In genomic region chr15:74787251-74788041, GRCh38 we compare ENCODE assay signal across 8 cellular contexts. TPM values are rescaled to one million over a fixed set of nuclear protein-coding genes. Genes with fewer than 3 reads are reported as not detected.
DNase-seq lines count a peak whose midpoint lies in the region; ATAC-seq, FAIRE-seq and TF ChIP-seq lines count a peak whose summit lies in the region.

No MANE protein-coding gene starts in this region.

- H3K9ac ChIP-seq in HUES48 (ENCODE audit: low read depth, low read length) (no peak overlapping the region), astrocyte (ENCODE audit: low read length) (peak overlapping the region; percentile 14)

- peaks cover 95% of the 10 kb centered on the region for H3K79me2 ChIP-seq in astrocyte (ENCODE audit: insufficient read depth, low read length)

- peak overlapping the region; percentile 84 for H3K27ac Mint-ChIP-seq in astrocyte (ENCODE audit: unreplicated experiment)

- H3K4me3 ChIP-seq in HUES48 (ENCODE audit: low read depth, low read length), result no peak overlapping the region
- no peak overlapping the region for H3K4me3 ChIP-seq in astrocyte (ENCODE audit: insufficient read depth, low read depth, low read length)

- no peak for FAIRE-seq in astrocyte (lab: Jason Lieb, UNC)

- H3K36me3 ChIP-seq in HUES48 (ENCODE audit: control insufficient read depth, insufficient read depth, low read length) (no peaks in the 10 kb centered on the region), astrocyte (ENCODE audit: insufficient read depth, low read length) (no peaks in the 10 kb centered on the region)

- H3K9me3 Mint-ChIP-seq in astrocyte (ENCODE audit: unreplicated experiment), result no peaks in the 10 kb centered on the region

- peaks cover 95% of the 10 kb centered on the region for H4K20me1 ChIP-seq in astrocyte (ENCODE audit: insufficient read depth, low read length)

- no peak overlapping the region for H2AFZ ChIP-seq in astrocyte (ENCODE audit: low read depth, low read length)

- H3K27me3 ChIP-seq in HUES48 (ENCODE audit: control insufficient read depth, insufficient read depth, low read length) (no peaks in the 10 kb centered on the region), astrocyte (ENCODE audit: insufficient read depth, low read length) (no peaks in the 10 kb centered on the region)

- peak; percentile 57 for TF ChIP-seq CTCF in astrocyte (IDR thresholded peaks at IDR 0.05; ENCODE audit: insufficient read depth, low read depth, low read length)

- peaks cover 29% of the 10 kb centered on the region for H3K4me1 ChIP-seq in HUES48 (ENCODE audit: control insufficient read depth, insufficient read depth, low read length)
- peaks cover 70% of the 10 kb centered on the region for H3K4me1 ChIP-seq in astrocyte (ENCODE audit: insufficient read depth, low read length)

- peak overlapping the region; percentile 69 for H3K4me2 ChIP-seq in astrocyte (ENCODE audit: low read length)

- DNase-seq in COLO829 (ENCODE audit: low spot score) (peak; percentile 50), T-helper 9 cell (peak; percentile 86), astrocyte (ENCODE audit: low read depth) (peak; percentile 65), hypothalamus (lab: John Stamatoyannopoulos, UW) (peak in 35 of 51 donors; percentile 23 to 80 (median 57)), NCI-H187 (lab: John Stamatoyannopoulos, UW) (no peak)
- DNase-seq in stimulated activated CD4-positive, alpha-beta T cell treated with anti-CD3 and anti-CD28 coated beads, Interleukin-1b, Interleukin-23, amount 100 ng/mL, for 4 hours (ENCODE audit: low read depth in 2 of 2), result peak; percentile 73 to 80

- H3K36me3 Mint-ChIP-seq in astrocyte (ENCODE audit: low read depth, unreplicated experiment), result peaks cover 3% of the 10 kb centered on the region

- peak; percentile 29 for ATAC-seq in GM21367 (IDR thresholded peaks at IDR 0.05; ENCODE audit: unreplicated experiment)

- H3K9me3 ChIP-seq in HUES48 (ENCODE audit: control insufficient read depth, insufficient read depth, low read length) (no peaks in the 10 kb centered on the region), astrocyte (ENCODE audit: insufficient read depth, low read depth, low read length) (no peaks in the 10 kb centered on the region)

- H3K4me1 Mint-ChIP-seq in astrocyte (ENCODE audit: low read depth, unreplicated experiment), result peaks cover 41% of the 10 kb centered on the region

- H3K27me3 Mint-ChIP-seq in astrocyte (ENCODE audit: low read depth, unreplicated experiment), result no peaks in the 10 kb centered on the region

- peak overlapping the region; percentile 46 for H3K4me3 Mint-ChIP-seq in astrocyte (ENCODE audit: unreplicated experiment)

- peak overlapping the region; percentile 6 for H3K27ac ChIP-seq in HUES48 (ENCODE audit: low read depth, low read length)
- peak overlapping the region; percentile 22 for H3K27ac ChIP-seq in astrocyte (ENCODE audit: low read depth, low read length)

RNA-seq across cellular contexts. Expression of gene CSK, which starts 5.6 kb away (rescaled TPM):
- 45.4 and 49.8 TPM in 2 replicates for total RNA-seq in astrocyte

RNA-seq across cellular contexts. Expression of gene LMAN1L, which starts 25.2 kb away (rescaled TPM):
- total RNA-seq in astrocyte, result 0.32 TPM in 1 of 2 replicates, not detected in the other

RNA-seq across cellular contexts. Expression of gene CYP1A2, which starts 38.8 kb away (rescaled TPM):
- not detected in 2 replicates for total RNA-seq in astrocyte

RNA-seq across cellular contexts. Expression of gene CPLX3, which starts 39.0 kb away (rescaled TPM):
- total RNA-seq in astrocyte, result not detected in 2 replicates

RNA-seq across cellular contexts. Expression of gene ULK3, which starts 55.5 kb away (rescaled TPM):
- 14.2 and 15.6 TPM in 2 replicates for total RNA-seq in astrocyte

Comparison
In these comparisons a context has a peak if more than half of its experiments do, and no peak if none do; other contexts are left out.
1. DNase-seq: peak in COLO829 (single experiment), T-helper 9 cell (single experiment), astrocyte (single experiment), hypothalamus (35 of 51) and stimulated activated CD4-positive, alpha-beta T cell treated with anti-CD3 and anti-CD28 coated beads, Interleukin-1b, Interleukin-23, amount 100 ng/mL, for 4 hours (2 of 2); none in NCI-H187 (0 of 2).